In genomic region chr1:212234431-212235298, GRCh38 we compare ENCODE assay signal across 1 cellular context.
TF ChIP-seq lines count a peak whose summit lies in the region.

No MANE protein-coding gene starts in this region.

TF ChIP-seq in GM12878, 131 proteins besides CTCF, POLR2A, EP300 and RAD21 (continued from another document):
- TF ChIP-seq SUPT20H (IDR thresholded peaks at IDR 0.05; ENCODE audit: borderline replicate concordance, control insufficient read depth, low read depth, low read length) (no peak), PAX5 (IDR thresholded peaks at IDR 0.05; ENCODE audit: borderline replicate concordance, low read depth, low read length) (no peak), SREBF1 (IDR thresholded peaks at IDR 0.05; ENCODE audit: low read length) (no peak), ATF7 (IDR thresholded peaks at IDR 0.05; ENCODE audit: low read depth) (peak; percentile 75), SPI1 (IDR thresholded peaks at IDR 0.05; ENCODE audit: borderline replicate concordance, insufficient read depth, low read depth, low read length) (no peak), SIX5 (IDR thresholded peaks at IDR 0.05; ENCODE audit: low read depth, low read length, severe bottlenecking) (no peak), TARDBP (IDR thresholded peaks at IDR 0.05; ENCODE audit: borderline replicate concordance) (no peak), ZNF384 (IDR thresholded peaks at IDR 0.05; ENCODE audit: borderline replicate concordance, low read depth, low read length) (peak; percentile 89), JUNB (IDR thresholded peaks at IDR 0.05) (peak; percentile 61), POLR2AphosphoS5 (IDR thresholded peaks at IDR 0.05; ENCODE audit: low read length) (no peak), ZNF217 (IDR thresholded peaks at IDR 0.05) (no peak)
- TF ChIP-seq, protein P1, sequence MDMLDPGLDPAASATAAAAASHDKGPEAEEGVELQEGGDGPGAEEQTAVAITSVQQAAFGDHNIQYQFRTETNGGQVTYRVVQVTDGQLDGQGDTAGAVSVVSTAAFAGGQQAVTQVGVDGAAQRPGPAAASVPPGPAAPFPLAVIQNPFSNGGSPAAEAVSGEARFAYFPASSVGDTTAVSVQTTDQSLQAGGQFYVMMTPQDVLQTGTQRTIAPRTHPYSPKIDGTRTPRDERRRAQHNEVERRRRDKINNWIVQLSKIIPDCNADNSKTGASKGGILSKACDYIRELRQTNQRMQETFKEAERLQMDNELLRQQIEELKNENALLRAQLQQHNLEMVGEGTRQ (IDR thresholded peaks at IDR 0.05; ENCODE audit: borderline replicate concordance, low read depth, low read length): no peak
- TF ChIP-seq, protein P2, sequence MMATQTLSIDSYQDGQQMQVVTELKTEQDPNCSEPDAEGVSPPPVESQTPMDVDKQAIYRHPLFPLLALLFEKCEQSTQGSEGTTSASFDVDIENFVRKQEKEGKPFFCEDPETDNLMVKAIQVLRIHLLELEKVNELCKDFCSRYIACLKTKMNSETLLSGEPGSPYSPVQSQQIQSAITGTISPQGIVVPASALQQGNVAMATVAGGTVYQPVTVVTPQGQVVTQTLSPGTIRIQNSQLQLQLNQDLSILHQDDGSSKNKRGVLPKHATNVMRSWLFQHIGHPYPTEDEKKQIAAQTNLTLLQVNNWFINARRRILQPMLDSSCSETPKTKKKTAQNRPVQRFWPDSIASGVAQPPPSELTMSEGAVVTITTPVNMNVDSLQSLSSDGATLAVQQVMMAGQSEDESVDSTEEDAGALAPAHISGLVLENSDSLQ (IDR thresholded peaks at IDR 0.05): peak; percentile 47; the same call in 1 of the 2 replicates
